Comparison of ENCODE assay signal across 21 cellular contexts in genomic region chr10:10627414-10627813, GRCh38.
DNase-seq lines count a peak whose midpoint lies in the region; ATAC-seq, FAIRE-seq and TF ChIP-seq lines count a peak whose summit lies in the region.
"Had no signal": no experiment of that assay in that cellular context is flagged by ENCODE, and none has a peak within 500 bp of the region (broad histone marks: within the 10 kb centered on the region; RNA-seq: fewer than 3 reads in every experiment).

No MANE protein-coding gene starts in this region.

- H4K20me1 ChIP-seq in H1 (replicated peaks in 1 of 2; ENCODE audit: control insufficient read depth in 1 of 2, insufficient read depth in 2 of 2, low read length in 2 of 2) = no peaks in the 10 kb centered on the region

- no peaks in the 10 kb centered on the region for H3K23me2 ChIP-seq in H1 (ENCODE audit: low read depth, low read length)

- no peak for TF ChIP-seq POLR2A in H1 (IDR thresholded peaks at IDR 0.05; ENCODE audit: control extremely low read depth in 1 of 2, low read depth in 2 of 2, low read length in 2 of 2)

- H3K27me3 ChIP-seq in right cardiac atrium (ENCODE audit: control insufficient read depth, insufficient read depth) (no peaks in the 10 kb centered on the region), H1 (replicated peaks in 1 of 4; ENCODE audit: control insufficient read depth in 3 of 4, extremely low read depth in 1 of 4, insufficient read depth in 3 of 4, low read length in 3 of 4) (no peaks in the 10 kb centered on the region), aorta (ENCODE audit: control insufficient read depth in 1 of 2, insufficient read depth in 2 of 2, low read length in 1 of 2) (no peaks in the 10 kb centered on the region)

- no peak for ATAC-seq in right cardiac atrium
- ATAC-seq in left cardiac atrium = no peak
- ATAC-seq in aorta (ENCODE audit: low FRiP score) = peak; percentile 27
- ATAC-seq: A549 had no signal

- H2BK20ac ChIP-seq in H1 (ENCODE audit: low read length) = no peak overlapping the region

- no peak overlapping the region for H3K18ac ChIP-seq in H1 (ENCODE audit: extremely low read depth, low read length)

- no peak overlapping the region for H2BK120ac ChIP-seq in H1 (replicated peaks; ENCODE audit: low read depth, low read length)

- H2BK15ac ChIP-seq in H1 (ENCODE audit: low read length) = no peak overlapping the region

- H3K4me1 ChIP-seq in right cardiac atrium (ENCODE audit: control insufficient read depth, insufficient read depth, low read length) (peaks cover 4% of the 10 kb centered on the region), H1 (replicated peaks in 1 of 4; ENCODE audit: control insufficient read depth in 3 of 4, insufficient read depth in 4 of 4, low read length in 3 of 4) (no peaks in the 10 kb centered on the region), aorta (ENCODE audit: control insufficient read depth in 1 of 2, insufficient read depth in 2 of 2, low read length in 2 of 2) (peaks cover 0 to 1% of the 10 kb centered on the region in 2 donors)
- H3K4me1 ChIP-seq: A549 had no signal

- no peak overlapping the region for H2BK5ac ChIP-seq in H1 (ENCODE audit: low read depth, low read length)

- H3K56ac ChIP-seq in H1 (replicated peaks; ENCODE audit: insufficient read length, low read depth, low read length) = no peak overlapping the region

- H3K27ac ChIP-seq in right cardiac atrium (ENCODE audit: low read length) = peak overlapping the region; percentile 7
- H3K27ac ChIP-seq in H1 (ENCODE audit: low read depth, low read length) = no peak overlapping the region
- no peak overlapping the region for H3K27ac ChIP-seq in aorta (ENCODE audit: low read depth in 1 of 2, low read length in 2 of 2)
- H3K27ac ChIP-seq: A549 had no signal

- WGBS in right cardiac atrium = 81% methylated on average over 1 of the region's 1 CpG
- 100% methylated on average over 1 of the region's 1 CpG; no CpG with 5 or more reads in 1 of the 2 experiments for WGBS in H1 (ENCODE audit: extremely low coverage in 1 of 2, insufficient coverage in 1 of 2, insufficient read length in 1 of 2, insufficient replicate concordance in 2 of 2, low coverage in 1 of 2, low lambda C conversion rate in 2 of 2, missing lambda C conversion rate in 1 of 2), 2 experiments
- WGBS in aorta, 2 donors = 95 to 96% methylated on average over 1 of the region's 1 CpG

- H3K4me3 ChIP-seq in right cardiac atrium (ENCODE audit: low read length) (no peak overlapping the region), H1 (ENCODE audit: extremely low read depth in 1 of 4, insufficient read depth in 2 of 4, low read depth in 3 of 4, low read length in 4 of 4) (no peak overlapping the region), aorta (ENCODE audit: low read length in 2 of 2) (no peak overlapping the region)
- H3K4me3 ChIP-seq: A549 had no signal

- TF ChIP-seq CTCF in H1 (IDR thresholded peaks at IDR 0.05; ENCODE audit: control extremely low read depth in 1 of 3, insufficient read depth in 1 of 3, low read depth in 1 of 3, low read length in 3 of 3) = no peak

- POLR2A ChIA-PET in H1 (lab: Charles Lee; ENCODE audit: partially characterized antibody) = no interaction called here

- FAIRE-seq in H1 (lab: Jason Lieb, UNC) = no peak
- FAIRE-seq: A549, GM12891, GM18507 had no signal

- CTCF ChIA-PET in H1 (lab: Charles Lee; ENCODE audit: partially characterized antibody) = interaction anchor here (0.6 to 1.3 kb wide), 2 partner anchors 11 to 1329 kb away, joined by 3 to 4 read pairs; no protein-coding TSS in a partner anchor

- TF ChIP-seq EP300 in H1 (IDR thresholded peaks at IDR 0.05; ENCODE audit: borderline replicate concordance in 1 of 2, low read depth in 2 of 2, low read length in 2 of 2) = no peak

- no peak overlapping the region for H4K8ac ChIP-seq in H1 (ENCODE audit: extremely low read depth, insufficient read depth, low read length)

- no peak overlapping the region for H2AK5ac ChIP-seq in H1 (ENCODE audit: low read depth, low read length)

- no peak overlapping the region for H3K9ac ChIP-seq in H1 (replicated peaks in 1 of 4; ENCODE audit: extremely low read depth in 1 of 4, low read depth in 3 of 4, low read length in 3 of 4)

- H3K79me2 ChIP-seq in H1 (ENCODE audit: control insufficient read depth in 1 of 2, insufficient read depth in 2 of 2, low read length in 2 of 2) = no peaks in the 10 kb centered on the region

- no peak overlapping the region for H4K91ac ChIP-seq in H1 (replicated peaks; ENCODE audit: insufficient read length, low read length)

- H3K23ac ChIP-seq in H1 (ENCODE audit: insufficient read length) = no peak overlapping the region

- H3K4ac ChIP-seq in H1 (replicated peaks; ENCODE audit: insufficient read length, low read depth, low read length) = no peak overlapping the region

- no peak overlapping the region for H3K14ac ChIP-seq in H1 (ENCODE audit: insufficient read length)

- H3K79me1 ChIP-seq in H1 (ENCODE audit: low read depth, low read length) = no peaks in the 10 kb centered on the region

- H3K36me3 ChIP-seq in H1 (ENCODE audit: control insufficient read depth in 2 of 4, insufficient read depth in 4 of 4, low read length in 3 of 4) (no peaks in the 10 kb centered on the region), aorta (ENCODE audit: control insufficient read depth in 1 of 2, insufficient read depth in 2 of 2, low read length in 1 of 2) (no peaks in the 10 kb centered on the region)

- TF ChIP-seq RAD21 in H1 (IDR thresholded peaks at IDR 0.05 in 1 of 2, conservative IDR thresholded peaks at IDR 0.05 in 1 of 2; ENCODE audit: low read depth in 2 of 2, low read length in 2 of 2) = no peak

- H3K4me2 ChIP-seq in H1 (ENCODE audit: insufficient read depth in 1 of 2, low read depth in 2 of 2, low read length in 2 of 2) = no peak overlapping the region
- H3K4me2 ChIP-seq: A549 had no signal

- H3K9me3 ChIP-seq in right cardiac atrium (ENCODE audit: control insufficient read depth, low read length) (no peaks in the 10 kb centered on the region), H1 (ENCODE audit: insufficient read depth in 2 of 2, low read depth in 1 of 2, low read length in 1 of 2) (no peaks in the 10 kb centered on the region), aorta (ENCODE audit: control insufficient read depth, low read length) (no peaks in the 10 kb centered on the region)

- no peak overlapping the region for H4K5ac ChIP-seq in H1 (ENCODE audit: insufficient read length, low read depth, low read length)

- no peak overlapping the region for H2BK12ac ChIP-seq in H1 (ENCODE audit: low read depth, low read length)

- H2AFZ ChIP-seq in H1 (ENCODE audit: low read length) = peak overlapping the region; percentile 21; the same call in 1 of the 2 replicates

- no peak for DNase-seq in right cardiac atrium
- DNase-seq in left cardiac atrium = no peak
- no peak for DNase-seq in H1 (ENCODE audit: low read depth in 1 of 2, low spot score in 2 of 2)
- DNase-seq in aorta = no peak
- DNase-seq in NCI-H2029 treated with DMSO at 0.1 percent for 48 hours (lab: John Stamatoyannopoulos, UW) = no peak
- no peak for DNase-seq in dermis blood vessel endothelial cell
- DNase-seq: 8988T; ACHN; C1 segment of cervical spinal cord; Calu3; CD4-positive, alpha-beta memory T cell; COR-L47; DMS53; DMS79 treated with DMSO at 0.1 percent for 48 hours; GF-D8; GOT3; H7; HCEC 1CT had no signal

- intact Hi-C loops in right cardiac atrium (cut with DNase I) (no loop called here), left cardiac atrium (cut with DNase I) (no loop called here), aorta (cut with DNase I) (no loop called here)

TF ChIP-seq in H1, 55 proteins besides CTCF, POLR2A, EP300 and RAD21:
- no peak for TF ChIP-seq CBX5 (IDR thresholded peaks at IDR 0.05; ENCODE audit: low read depth, low read length)
